ENCODE assay signal across 17 cellular contexts in genomic region chr4:6815029-6815836, GRCh38. TPM values are rescaled to one million over a fixed set of nuclear protein-coding genes. Genes with fewer than 3 reads are reported as not detected.
DNase-seq lines count a peak whose midpoint lies in the region; ATAC-seq and TF ChIP-seq lines count a peak whose summit lies in the region.
"Had no signal": no experiment of that assay in that cellular context is flagged by ENCODE, and none has a peak within 500 bp of the region (broad histone marks: within the 10 kb centered on the region; RNA-seq: fewer than 3 reads in every experiment).

No MANE protein-coding gene starts in this region.

- no peaks in the 10 kb centered on the region for H3K27me3 ChIP-seq in psoas muscle (ENCODE audit: insufficient read depth in 3 of 3, low read length in 2 of 3)

- H3K9me3 ChIP-seq in psoas muscle = peaks cover 19% of the 10 kb centered on the region

- TF ChIP-seq CTCF in LNCaP clone FGC (IDR thresholded peaks at IDR 0.05; ENCODE audit: control insufficient read depth, extremely low read depth, insufficient read depth) = no peak
- no peak for TF ChIP-seq CTCF in epithelial cell of esophagus (IDR thresholded peaks at IDR 0.05; ENCODE audit: insufficient read depth, low read depth, low read length, missing control alignments)
- no peak for TF ChIP-seq CTCF in psoas muscle (IDR thresholded peaks at IDR 0.05)

- intact Hi-C loops in psoas muscle (cut with DNase I) = no loop called here
- intact Hi-C loops in left ventricle myocardium superior (cut with micrococcal nuclease) = no loop called here

- no peaks in the 10 kb centered on the region for H3K36me3 ChIP-seq in psoas muscle (ENCODE audit: insufficient read depth in 1 of 2, low read depth in 1 of 2)
- H3K36me3 ChIP-seq: HAP-1 had no signal

- peak overlapping the region; percentile 23 for H3K27ac ChIP-seq in psoas muscle

- 73 to 85% (median 75%) methylated on average over 9 of the region's 9 CpGs for WGBS in psoas muscle, 3 donors

- ATAC-seq in psoas muscle (no peak), HG03439 (IDR thresholded peaks at IDR 0.05; ENCODE audit: unreplicated experiment) (no peak), left ventricle myocardium superior (no peak)

- peaks cover 35% of the 10 kb centered on the region for H3K4me1 ChIP-seq in psoas muscle

- peak; percentile 25 for DNase-seq in SHP77 treated with DMSO at 0.1 percent for 48 hours (lab: John Stamatoyannopoulos, UW)
- no peak for DNase-seq in SHP77 (lab: John Stamatoyannopoulos, UW)
- no peak for DNase-seq in LNCaP clone FGC (ENCODE audit: low read depth)
- DNase-seq in epithelial cell of esophagus (ENCODE audit: low read depth) = peak; percentile 60
- no peak for DNase-seq in psoas muscle
- no peak for DNase-seq in stimulated activated naive CD4-positive, alpha-beta T cell (lab: John Stamatoyannopoulos, UW)
- no peak for DNase-seq in left ventricle myocardium superior
- DNase-seq: C1 segment of cervical spinal cord, COR-L47, IMR-90, Kasumi-1, NCI-H1436 treated with DMSO at 0.1 percent for 48 hours, NCI-H2081 treated with DMSO at 0.1 percent for 48 hours, NCI-H345, Right ventricle myocardium superior had no signal

- H3K4me3 ChIP-seq in LNCaP clone FGC (ENCODE audit: low read depth, low read length) (peak overlapping the region; percentile 12), epithelial cell of esophagus (ENCODE audit: low read length) (no peak overlapping the region), psoas muscle (no peak overlapping the region)
- H3K4me3 ChIP-seq: HAP-1 had no signal

RNA-seq across cellular contexts. Expression of gene KIAA0232, which starts 32.7 kb away (rescaled TPM):
- total RNA-seq in psoas muscle (10 to 100 TPM; 50.9 to 79.8 (median 56.8) TPM), left ventricle myocardium superior (79.8 TPM)
- polyA plus RNA-seq in psoas muscle = 10 to 100 TPM in 2 of 3 donors, 1 to 10 TPM in 1; 8.7 to 53.3 (median 20.8) TPM

Comparison
In these comparisons a context has a peak if more than half of its experiments do, and no peak if none do; other contexts are left out.
1. DNase-seq: peak in SHP77 treated with DMSO at 0.1 percent for 48 hours (single experiment) and epithelial cell of esophagus (single experiment); none in SHP77 (0 of 2), LNCaP clone FGC (single experiment), psoas muscle (0 of 2), stimulated activated naive CD4-positive, alpha-beta T cell (0 of 6) and left ventricle myocardium superior (single experiment).